In the genomic region with DNA sequence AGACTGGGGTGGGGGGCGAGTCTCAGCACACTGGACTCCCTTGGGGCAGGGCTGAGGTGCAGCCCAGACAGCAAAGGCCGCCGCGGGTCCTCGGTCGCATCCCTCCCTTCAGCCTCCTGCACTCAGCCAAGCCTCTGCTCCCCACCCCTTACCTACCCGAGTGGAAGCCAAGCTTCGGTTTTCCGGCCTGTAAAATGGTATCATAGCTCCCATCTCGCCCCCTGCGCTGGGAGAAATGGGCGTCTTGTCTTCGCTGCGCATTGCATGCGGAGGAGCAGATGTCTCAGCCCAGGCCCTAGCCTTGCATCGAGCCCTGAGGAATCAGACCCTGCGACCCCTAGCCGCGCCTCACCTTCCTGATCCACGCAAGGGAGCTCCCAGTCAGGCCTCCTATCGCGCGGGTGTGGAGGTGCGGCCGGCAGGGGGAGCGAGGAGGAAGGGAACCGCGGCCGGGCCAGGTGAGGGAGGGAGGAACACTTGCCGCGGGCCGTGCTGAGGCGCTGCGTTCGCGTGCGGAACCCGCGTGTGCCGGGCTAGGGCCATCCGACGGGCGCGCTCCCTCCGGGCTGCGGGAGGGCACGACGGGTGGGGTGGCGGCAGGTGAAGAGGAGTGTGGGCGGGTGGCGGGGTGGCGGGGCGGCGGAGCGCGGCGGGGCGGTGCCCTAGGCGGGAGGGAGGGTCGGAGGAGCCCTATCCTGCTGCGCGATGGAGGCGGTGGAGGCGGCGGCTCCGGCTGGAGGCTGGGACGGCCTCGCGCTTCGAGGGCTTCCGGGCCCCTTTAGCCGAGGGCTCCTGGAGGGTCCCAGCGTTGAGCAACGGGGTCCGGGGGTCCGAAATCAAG, we compare ENCODE assay signal across 8 cellular contexts. TPM values are rescaled to one million over a fixed set of nuclear protein-coding genes. Genes with fewer than 3 reads are reported as not detected.
DNase-seq lines count a peak whose midpoint lies in the region; ATAC-seq and TF ChIP-seq lines count a peak whose summit lies in the region.

No MANE protein-coding gene starts in this region.

- peak overlapping the region in 8 of 10 experiments; percentile 18 to 51 (median 34); a peak in 11 of 20 replicates for H3K4me3 ChIP-seq in BLaER1 treated with 17β-estradiol and CSF1 and Interleukin-3, amounts not matched to agents 10 nM and 100 nM
- H3K4me3 ChIP-seq in WERI-Rb-1 (ENCODE audit: low read depth, low read length) (no peak overlapping the region), lower lobe of right lung (peak overlapping the region; percentile 47)

- H3K4me2 ChIP-seq in BLaER1 treated with 17β-estradiol and CSF1 and Interleukin-3, amounts not matched to agents 10 nM and 100 nM, result peak overlapping the region; percentile 47 to 91 (median 64)

- TF ChIP-seq CTCF in WERI-Rb-1 (IDR thresholded peaks at IDR 0.05; ENCODE audit: low read depth, low read length), result no peak
- peak; percentile 49 for TF ChIP-seq CTCF in lower lobe of right lung (IDR thresholded peaks at IDR 0.05)

- H4K20me1 ChIP-seq in BLaER1 treated with 17β-estradiol and CSF1 and Interleukin-3, amounts not matched to agents 10 nM and 100 nM, result peaks cover 0 to 90% (median 64%) of the 10 kb centered on the region in 11 experiments; a peak in 17 of 22 replicates

- intact Hi-C loops in lower lobe of right lung (cut with DNase I), result no loop called here

- no peak overlapping the region for H3K9ac ChIP-seq in BLaER1 treated with 17β-estradiol and CSF1 and Interleukin-3, amounts not matched to agents 10 nM and 100 nM

- no peak overlapping the region for H3K27ac Mint-ChIP-seq in stimulated activated naive B cell treated with anti-CD40 and anti-IgM and Interleukin-4, amounts not matched to agents 10 μg/mL and 1 μg/mL and 100 μg/mL, for 72 hours

- no peak overlapping the region for H3K27ac ChIP-seq in BLaER1 treated with 17β-estradiol and CSF1 and Interleukin-3, amounts not matched to agents 10 nM and 100 nM
- H3K27ac ChIP-seq in WERI-Rb-1 (no peak overlapping the region), lower lobe of right lung (no peak overlapping the region)

- peak; percentile 76 for DNase-seq in HPDE6-E6E7 (ENCODE audit: extremely low spot score)
- peak; percentile 32 for DNase-seq in WERI-Rb-1
- peak; percentile 82 to 93 for DNase-seq in T47D (ENCODE audit: low read depth in 1 of 2, low spot score in 1 of 2)
- DNase-seq in lower lobe of right lung, result peak; percentile 79
- DNase-seq in stimulated activated naive B cell treated with anti-CD40 and anti-IgM and Interleukin-4, amounts not matched to agents 10 μg/mL and 1 μg/mL and 100 μg/mL, for 72 hours, result peak; percentile 43
- no peak for DNase-seq in NCI-H2227 (lab: John Stamatoyannopoulos, UW; ENCODE audit: unreplicated experiment)

- no peaks in the 10 kb centered on the region for H3K36me3 ChIP-seq in BLaER1 treated with 17β-estradiol and CSF1 and Interleukin-3, amounts not matched to agents 10 nM and 100 nM
- H3K36me3 ChIP-seq in WERI-Rb-1, result no peaks in the 10 kb centered on the region
- no peaks in the 10 kb centered on the region for H3K36me3 ChIP-seq in lower lobe of right lung

- H3K4me1 Mint-ChIP-seq in stimulated activated naive B cell treated with anti-CD40 and anti-IgM and Interleukin-4, amounts not matched to agents 10 μg/mL and 1 μg/mL and 100 μg/mL, for 72 hours, result peaks cover 36 to 55% of the 10 kb centered on the region in 2 donors

- peaks cover 73 to 89% of the 10 kb centered on the region in 2 donors for H3K27me3 Mint-ChIP-seq in stimulated activated naive B cell treated with anti-CD40 and anti-IgM and Interleukin-4, amounts not matched to agents 10 μg/mL and 1 μg/mL and 100 μg/mL, for 72 hours

- H3K36me3 Mint-ChIP-seq in stimulated activated naive B cell treated with anti-CD40 and anti-IgM and Interleukin-4, amounts not matched to agents 10 μg/mL and 1 μg/mL and 100 μg/mL, for 72 hours, result peaks cover 4 to 8% of the 10 kb centered on the region in 2 donors

- in situ Hi-C loops in T47D (cut with HindIII; ENCODE audit: low pct_unique_long_range_greater_than_20kb, low sequenced_read_pairs), result no loop called here

- H3K4me3 Mint-ChIP-seq in stimulated activated naive B cell treated with anti-CD40 and anti-IgM and Interleukin-4, amounts not matched to agents 10 μg/mL and 1 μg/mL and 100 μg/mL, for 72 hours, result peak overlapping the region; percentile 57 to 61

- peaks cover 7 to 31% (median 22%) of the 10 kb centered on the region in 10 experiments; a peak in 18 of 20 replicates for H3K4me1 ChIP-seq in BLaER1 treated with 17β-estradiol and CSF1 and Interleukin-3, amounts not matched to agents 10 nM and 100 nM
- H3K4me1 ChIP-seq in lower lobe of right lung, result peaks cover 37% of the 10 kb centered on the region

- no peaks in the 10 kb centered on the region for H3K9me3 Mint-ChIP-seq in stimulated activated naive B cell treated with anti-CD40 and anti-IgM and Interleukin-4, amounts not matched to agents 10 μg/mL and 1 μg/mL and 100 μg/mL, for 72 hours

- no peaks in the 10 kb centered on the region for H3K9me3 ChIP-seq in BLaER1 treated with 17β-estradiol and CSF1 and Interleukin-3, amounts not matched to agents 10 nM and 100 nM (replicated peaks in 1 of 11)
- H3K9me3 ChIP-seq in WERI-Rb-1 (ENCODE audit: severe bottlenecking) (no peaks in the 10 kb centered on the region), lower lobe of right lung (no peaks in the 10 kb centered on the region)

- peak; percentile 77 to 85 for ATAC-seq in lower lobe of right lung
- ATAC-seq in stimulated activated naive B cell treated with anti-CD40 and anti-IgM and Interleukin-4, amounts not matched to agents 10 μg/mL and 1 μg/mL and 100 μg/mL, for 72 hours (replicated peaks), result peak; percentile 53 to 58
- no peak for ATAC-seq in GM21390 (IDR thresholded peaks at IDR 0.05; ENCODE audit: unreplicated experiment)

- H3K27me3 ChIP-seq in BLaER1 treated with 17β-estradiol and CSF1 and Interleukin-3, amounts not matched to agents 10 nM and 100 nM, result peaks cover 99 to 100% (median 100%) of the 10 kb centered on the region in 11 experiments
- H3K27me3 ChIP-seq in WERI-Rb-1 (ENCODE audit: insufficient read depth, low read depth, severe bottlenecking) (no peaks in the 10 kb centered on the region), lower lobe of right lung (ENCODE audit: low read depth) (peaks cover 92% of the 10 kb centered on the region)

RNA-seq across cellular contexts. Expression of gene TBX1, which starts 4.1 kb away (rescaled TPM):
- 13.5 TPM for total RNA-seq in lower lobe of right lung

RNA-seq across cellular contexts. Expression of gene GP1BB, which starts 33.2 kb away (rescaled TPM):
- total RNA-seq in lower lobe of right lung, result 2.8 TPM

RNA-seq across cellular contexts. Expression of gene SEPTIN5, which starts 42.2 kb away (rescaled TPM):
- 9.3 TPM for total RNA-seq in lower lobe of right lung
